Comparison of ENCODE assay signal across 11 cellular contexts in the genomic region with DNA sequence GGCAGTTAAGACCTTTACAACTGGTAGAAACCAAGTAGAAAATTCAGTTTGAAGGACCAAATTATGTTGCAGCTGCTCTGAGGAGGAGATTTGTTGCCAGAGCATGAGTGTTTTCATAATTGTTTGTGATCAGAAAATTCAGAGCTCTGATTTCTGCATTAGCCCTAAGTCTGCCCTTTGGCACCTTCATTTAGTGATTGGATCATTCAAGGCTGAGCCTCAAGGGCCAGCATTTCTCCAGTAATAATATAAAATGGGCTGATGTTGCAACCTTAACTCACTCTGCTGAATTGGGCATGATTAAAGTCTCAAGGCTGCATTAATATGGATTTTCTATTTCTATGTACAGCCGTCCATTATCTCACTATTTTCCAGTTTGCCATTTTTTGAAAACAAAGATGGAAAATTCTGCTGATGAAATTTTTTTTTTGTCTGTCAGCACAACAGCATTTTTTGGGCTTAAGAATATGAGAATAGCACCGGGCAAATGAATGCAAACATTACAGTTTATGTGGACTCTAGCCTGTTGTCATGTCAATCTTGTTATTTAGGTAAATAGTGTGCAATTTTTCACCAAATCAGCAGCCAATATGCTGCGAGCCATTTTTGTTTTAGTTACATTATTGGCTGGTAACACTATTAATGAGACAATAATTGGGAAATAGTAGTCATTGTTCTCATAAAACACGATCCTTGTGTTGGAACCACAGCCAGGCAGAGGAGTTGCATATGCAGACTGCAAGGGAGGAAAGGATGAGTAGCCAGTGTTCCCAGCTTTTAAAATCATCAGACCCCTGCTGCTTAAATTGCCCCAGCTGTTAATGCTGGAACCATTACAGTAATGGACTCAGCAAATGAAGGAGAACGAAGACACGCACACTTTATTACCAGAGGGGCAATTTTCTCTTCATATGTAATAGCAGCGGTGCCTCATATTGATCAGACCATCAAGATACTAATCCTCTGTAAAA. TPM values are rescaled to one million over a fixed set of nuclear protein-coding genes. Genes with fewer than 3 reads are reported as not detected.
DNase-seq lines count a peak whose midpoint lies in the region; ATAC-seq and TF ChIP-seq lines count a peak whose summit lies in the region.
"Had no signal": no experiment of that assay in that cellular context is flagged by ENCODE, and none has a peak within 500 bp of the region (broad histone marks: within the 10 kb centered on the region; RNA-seq: fewer than 3 reads in every experiment).

No MANE protein-coding gene starts in this region.

- H3K36me3 Mint-ChIP-seq in activated CD4-positive, alpha-beta T cell treated with anti-CD3 and anti-CD28 coated beads, Interleukin-2, amount 10 ng/mL, durations not matched to agents 7 days and 5 days (ENCODE audit: low read depth) = peaks cover 1% of the 10 kb centered on the region
- no peaks in the 10 kb centered on the region for H3K36me3 Mint-ChIP-seq in activated CD8-positive, alpha-beta T cell treated with anti-CD3 and anti-CD28 coated beads, Interleukin-2, amount 10 ng/mL, durations not matched to agents 7 days and 5 days (ENCODE audit: low read depth)

- peaks cover 30 to 65% of the 10 kb centered on the region in 2 donors for H3K4me1 ChIP-seq in adrenal gland (replicated peaks in 1 of 2)

- peak overlapping the region in 4 of 5 donors; percentile 4 to 62 (median 40) for H3K27ac ChIP-seq in adrenal gland
- H3K27ac ChIP-seq: C4-2B had no signal

- peaks cover 6% of the 10 kb centered on the region for H3K4me1 Mint-ChIP-seq in activated CD4-positive, alpha-beta T cell treated with anti-CD3 and anti-CD28 coated beads, Interleukin-2, amount 10 ng/mL, durations not matched to agents 7 days and 5 days
- no peaks in the 10 kb centered on the region for H3K4me1 Mint-ChIP-seq in activated CD8-positive, alpha-beta T cell treated with anti-CD3 and anti-CD28 coated beads, Interleukin-2, amount 10 ng/mL, durations not matched to agents 7 days and 5 days (ENCODE audit: low read depth)

- H3K27me3 ChIP-seq in adrenal gland = no peaks in the 10 kb centered on the region

- H3K27ac Mint-ChIP-seq in activated CD4-positive, alpha-beta T cell treated with anti-CD3 and anti-CD28 coated beads, Interleukin-2, amount 10 ng/mL, durations not matched to agents 7 days and 5 days = no peak overlapping the region
- H3K27ac Mint-ChIP-seq in activated CD8-positive, alpha-beta T cell treated with anti-CD3 and anti-CD28 coated beads, Interleukin-2, amount 10 ng/mL, durations not matched to agents 7 days and 5 days = no peak overlapping the region
- H3K27ac Mint-ChIP-seq: memory B cell had no signal

- no peak for ATAC-seq in HG03565 (IDR thresholded peaks at IDR 0.05; ENCODE audit: unreplicated experiment)
- ATAC-seq in activated CD8-positive, alpha-beta T cell treated with anti-CD3 and anti-CD28 coated beads, Interleukin-2, amount 10 ng/mL, durations not matched to agents 7 days and 5 days = no peak

- no peaks in the 10 kb centered on the region for H3K9me3 Mint-ChIP-seq in activated CD4-positive, alpha-beta T cell treated with anti-CD3 and anti-CD28 coated beads, Interleukin-2, amount 10 ng/mL, durations not matched to agents 7 days and 5 days
- no peaks in the 10 kb centered on the region for H3K9me3 Mint-ChIP-seq in activated CD8-positive, alpha-beta T cell treated with anti-CD3 and anti-CD28 coated beads, Interleukin-2, amount 10 ng/mL, durations not matched to agents 7 days and 5 days (ENCODE audit: insufficient read depth)
- H3K9me3 Mint-ChIP-seq: memory B cell had no signal

- DNase-seq in COR-L47 (lab: John Stamatoyannopoulos, UW) (peak; percentile 86), NCI-H128 (lab: John Stamatoyannopoulos, UW; ENCODE audit: unreplicated experiment) (peak; percentile 57), adrenal gland (peak in 2 of 7 donors; percentile 33 to 37), myocyte (ENCODE audit: low read depth) (peak; percentile 45), SKM-1 treated with dmso at 0.1 percent for 144 hours (lab: John Stamatoyannopoulos, UW; ENCODE audit: unreplicated experiment) (no peak)
- DNase-seq in activated CD4-positive, alpha-beta T cell treated with anti-CD3 and anti-CD28 coated beads, Interleukin-2, amount 10 ng/mL, durations not matched to agents 7 days and 5 days = no peak
- no peak for DNase-seq in activated CD8-positive, alpha-beta T cell treated with anti-CD3 and anti-CD28 coated beads, Interleukin-2, amount 10 ng/mL, durations not matched to agents 7 days and 5 days

- H3K4me3 ChIP-seq in adrenal gland = no peak overlapping the region
- H3K4me3 ChIP-seq: smooth muscle cell had no signal

- H3K9me3 ChIP-seq in adrenal gland (replicated peaks in 1 of 3) = no peaks in the 10 kb centered on the region

- intact Hi-C loops in adrenal gland (cut with DNase I) = no loop called here

- CTCF ChIA-PET in activated CD4-positive, alpha-beta T cell treated with anti-CD3 and anti-CD28 coated beads, Interleukin-2, amount 10 ng/mL, durations not matched to agents 7 days and 5 days (lab: Charles Lee) = interaction anchor here (1.6 kb wide), 1 partner anchor 11 kb away, joined by 4 read pairs; a partner anchor contains a TSS
- CTCF ChIA-PET in activated CD8-positive, alpha-beta T cell treated with anti-CD3 and anti-CD28 coated beads, Interleukin-2, amount 10 ng/mL, durations not matched to agents 7 days and 5 days (lab: Charles Lee) = no interaction called here

- no peak overlapping the region for H3K4me3 Mint-ChIP-seq in activated CD4-positive, alpha-beta T cell treated with anti-CD3 and anti-CD28 coated beads, Interleukin-2, amount 10 ng/mL, durations not matched to agents 7 days and 5 days
- no peak overlapping the region for H3K4me3 Mint-ChIP-seq in activated CD8-positive, alpha-beta T cell treated with anti-CD3 and anti-CD28 coated beads, Interleukin-2, amount 10 ng/mL, durations not matched to agents 7 days and 5 days
- H3K4me3 Mint-ChIP-seq: memory B cell had no signal

- no peak for TF ChIP-seq POLR2A in adrenal gland (IDR thresholded peaks at IDR 0.05)

- WGBS in adrenal gland, 4 donors = 62 to 73% (median 69%) methylated on average over 7 of the region's 7 CpGs

- no peak for TF ChIP-seq CTCF in adrenal gland (IDR thresholded peaks at IDR 0.05)

- H3K36me3 ChIP-seq in adrenal gland (replicated peaks in 1 of 2) = no peaks in the 10 kb centered on the region

- H3K27me3 Mint-ChIP-seq in activated CD4-positive, alpha-beta T cell treated with anti-CD3 and anti-CD28 coated beads, Interleukin-2, amount 10 ng/mL, durations not matched to agents 7 days and 5 days = no peaks in the 10 kb centered on the region
- no peaks in the 10 kb centered on the region for H3K27me3 Mint-ChIP-seq in activated CD8-positive, alpha-beta T cell treated with anti-CD3 and anti-CD28 coated beads, Interleukin-2, amount 10 ng/mL, durations not matched to agents 7 days and 5 days (ENCODE audit: low read depth)
- H3K27me3 Mint-ChIP-seq: memory B cell had no signal

- POLR2A ChIA-PET in activated CD4-positive, alpha-beta T cell treated with anti-CD3 and anti-CD28 coated beads, Interleukin-2, amount 10 ng/mL, durations not matched to agents 7 days and 5 days (lab: Charles Lee) = no interaction called here
- POLR2A ChIA-PET in activated CD8-positive, alpha-beta T cell treated with anti-CD3 and anti-CD28 coated beads, Interleukin-2, amount 10 ng/mL, durations not matched to agents 7 days and 5 days (lab: Charles Lee) = no interaction called here

RNA-seq across cellular contexts. Expression of a gene that starts 10.4 kb away (rescaled TPM):
- total RNA-seq in adrenal gland (100 to 1,000 TPM; 138 to 310 (median 168) TPM), myocyte (121 and 137 TPM in 2 replicates)
- polyA plus RNA-seq in adrenal gland = 100 to 1,000 TPM in 1 of 3 donors, 10 to 100 TPM in 2; 17.8 to 102 (median 20.7) TPM
- polyA plus RNA-seq in myocyte (2012) = 140 TPM
- total RNA-seq in activated CD4-positive, alpha-beta T cell treated with anti-CD3 and anti-CD28 coated beads, Interleukin-2, amount 10 ng/mL, durations not matched to agents 7 days and 5 days = 10 to 100 TPM; 44.2 to 44.3 TPM
- 10 to 100 TPM; 40.2 to 44.5 TPM for total RNA-seq in activated CD8-positive, alpha-beta T cell treated with anti-CD3 and anti-CD28 coated beads, Interleukin-2, amount 10 ng/mL, durations not matched to agents 7 days and 5 days

RNA-seq across cellular contexts. Expression of a gene that starts 10.7 kb away (rescaled TPM):
- total RNA-seq in adrenal gland (10 to 100 TPM in 1 of 8 donors, 1 to 10 TPM in 7; 3.7 to 11.6 (median 6.6) TPM), myocyte (8.9 TPM in 2 replicates)
- 1 to 10 TPM; 2.6 to 9.5 (median 3.3) TPM for polyA plus RNA-seq in adrenal gland
- 6.9 TPM for polyA plus RNA-seq in myocyte (2012)
- total RNA-seq in activated CD4-positive, alpha-beta T cell treated with anti-CD3 and anti-CD28 coated beads, Interleukin-2, amount 10 ng/mL, durations not matched to agents 7 days and 5 days = 1 to 10 TPM; 4.8 to 4.9 TPM
- total RNA-seq in activated CD8-positive, alpha-beta T cell treated with anti-CD3 and anti-CD28 coated beads, Interleukin-2, amount 10 ng/mL, durations not matched to agents 7 days and 5 days = 1 to 10 TPM; 6.1 TPM

Comparison
In these comparisons a context has a peak if more than half of its experiments do, and no peak if none do; other contexts are left out.
1. DNase-seq: peak in COR-L47 (single experiment), NCI-H128 (single experiment) and myocyte (single experiment); none in SKM-1 treated with dmso at 0.1 percent for 144 hours (single experiment), activated CD4-positive, alpha-beta T cell treated with anti-CD3 and anti-CD28 coated beads, Interleukin-2, amount 10 ng/mL, durations not matched to agents 7 days and 5 days (single experiment) and activated CD8-positive, alpha-beta T cell treated with anti-CD3 and anti-CD28 coated beads, Interleukin-2, amount 10 ng/mL, durations not matched to agents 7 days and 5 days (single experiment).